In genomic region chr2:177906041-177906718, GRCh38 we compare ENCODE assay signal across 8 cellular contexts.
A peak's percentile ranks its signal among the peaks of the same experiment; 100 is the strongest.
DNase-seq lines count a peak whose midpoint lies in the region; ATAC-seq and TF ChIP-seq lines count a peak whose summit lies in the region.

No MANE protein-coding gene starts in this region.

- TF ChIP-seq CTCF in cardiac muscle cell (IDR thresholded peaks at IDR 0.05; ENCODE audit: low read depth, low read length) (peak; percentile 92), brain microvascular endothelial cell (IDR thresholded peaks at IDR 0.05; ENCODE audit: low read depth, low read length, missing control alignments) (peak; percentile 97)

- H3K27ac ChIP-seq in cardiac muscle cell = no peak overlapping the region
- H3K27ac ChIP-seq in brain microvascular endothelial cell = no peak overlapping the region

- intact Hi-C loops in Right ventricle myocardium inferior (cut with DNase I) = no loop called here

- peaks cover 14% of the 10 kb centered on the region for H3K4me1 ChIP-seq in cardiac muscle cell (ENCODE audit: low read depth)

- H3K27me3 ChIP-seq in cardiac muscle cell = no peaks in the 10 kb centered on the region
- no peaks in the 10 kb centered on the region for H3K27me3 ChIP-seq in brain microvascular endothelial cell (replicated peaks)

- H3K36me3 ChIP-seq in cardiac muscle cell (no peaks in the 10 kb centered on the region), brain microvascular endothelial cell (replicated peaks) (no peaks in the 10 kb centered on the region)

- H3K4me3 ChIP-seq in cardiac muscle cell (no peak overlapping the region), brain microvascular endothelial cell (ENCODE audit: low read depth, low read length) (no peak overlapping the region)

- no peak for ATAC-seq in Right ventricle myocardium inferior
- ATAC-seq in HG02840 (IDR thresholded peaks at IDR 0.05; ENCODE audit: low FRiP score, unreplicated experiment) = peak; percentile 81

- in situ Hi-C loops in brain microvascular endothelial cell (cut with HindIII; ENCODE audit: low pct_ligation_motif_present, low sequenced_read_pairs) = no loop called here

- H3K9me3 ChIP-seq in cardiac muscle cell (ENCODE audit: low read depth) = no peaks in the 10 kb centered on the region

- DNase-seq in cardiac muscle cell (ENCODE audit: low read depth in 1 of 2, low spot score in 1 of 2) (peak; percentile 60 to 67), Right ventricle myocardium inferior (ENCODE audit: missing footprints) (no peak), NCI-H1105 treated with DMSO at 0.1 percent for 48 hours (lab: John Stamatoyannopoulos, UW) (peak; percentile 65), T-helper 9 cell (peak; percentile 48), brain microvascular endothelial cell (peak; percentile 31), kidney tubule cell (ENCODE audit: low spot score) (peak; percentile 80)
- DNase-seq in stimulated activated CD4-positive, alpha-beta T cell treated with anti-CD3 and anti-CD28 coated beads, Interleukin-4, amount 100 ng/mL, for 4 hours = peak; percentile 35 to 47
